In genomic region chr5:32312194-32312681, GRCh38 we compare ENCODE assay signal across 1 cellular context.
TF ChIP-seq lines count a peak whose summit lies in the region.

No MANE protein-coding gene starts in this region.

TF ChIP-seq in K562, 482 proteins besides CTCF, POLR2A, EP300 and RAD21 (continued from another document and continues in another):
- TF ChIP-seq KAT2B (IDR thresholded peaks at IDR 0.05; ENCODE audit: low read depth, low read length) (no peak), FUS (optimal IDR thresholded peaks at IDR 0.05; ENCODE audit: low read depth, low read length) (no peak), EP400 (IDR thresholded peaks at IDR 0.05) (no peak), KDM4B (IDR thresholded peaks at IDR 0.05; ENCODE audit: borderline replicate concordance in 2 of 2, low read depth in 1 of 2) (no peak), ATF1 (CRISPR knock-in tag; IDR thresholded peaks at IDR 0.05) (no peak), ATF1 (tag; IDR thresholded peaks at IDR 0.05) (no peak), BCL6 (CRISPR knock-in tag; IDR thresholded peaks at IDR 0.05) (no peak), ZNF436 (CRISPR knock-in tag; IDR thresholded peaks at IDR 0.05) (no peak), GTF2B (IDR thresholded peaks at IDR 0.05; ENCODE audit: extremely low read depth, insufficient read length) (no peak), TFE3 (CRISPR knock-in tag; IDR thresholded peaks at IDR 0.05) (no peak), PCBP2 (IDR thresholded peaks at IDR 0.05; ENCODE audit: low read depth, low read length, poor library complexity, severe bottlenecking) (no peak), GTF2F1 (IDR thresholded peaks at IDR 0.05; ENCODE audit: low read depth, low read length) (no peak), GTF2A2 (tag; IDR thresholded peaks at IDR 0.05) (no peak), HMGN3 (IDR thresholded peaks at IDR 0.05; ENCODE audit: borderline replicate concordance, extremely low read depth, insufficient read length, low read depth, low read length) (peak; percentile 39), NCOA2 (IDR thresholded peaks at IDR 0.05; ENCODE audit: partially characterized antibody in 2 of 2) (no peak), RHOXF2B (CRISPR knock-in tag; conservative IDR thresholded peaks at IDR 0.05) (no peak), ZNF695 (CRISPR knock-in tag; IDR thresholded peaks at IDR 0.05) (0 out of 2 replicates have a peak, but pooled peaks have one; percentile 45), CHD1 (IDR thresholded peaks at IDR 0.05; ENCODE audit: low read length) (peak; percentile 78), NR3C1 (CRISPR knock-in tag; IDR thresholded peaks at IDR 0.05) (0 out of 2 replicates have a peak, but pooled peaks have one; percentile 44), EGR1 (conservative IDR thresholded peaks at IDR 0.05) (no peak), SMARCA5 (IDR thresholded peaks at IDR 0.05) (no peak), ZNF584 (CRISPR knock-in tag; IDR thresholded peaks at IDR 0.05; ENCODE audit: low read depth) (no peak), ZNF830 (CRISPR knock-in tag; IDR thresholded peaks at IDR 0.05) (no peak), DACH1 (IDR thresholded peaks at IDR 0.05; ENCODE audit: partially characterized antibody) (no peak), SREBF1 (IDR thresholded peaks at IDR 0.05; ENCODE audit: borderline replicate concordance, low read depth, low read length) (no peak), THRAP3 (IDR thresholded peaks at IDR 0.05; ENCODE audit: borderline replicate concordance) (no peak), NFIC (IDR thresholded peaks at IDR 0.05) (0 out of 2 replicates have a peak, but pooled peaks have one; percentile 19), ZNF146 (CRISPR knock-in tag; IDR thresholded peaks at IDR 0.05; ENCODE audit: unreplicated experiment) (no peak), NCOR1 (IDR thresholded peaks at IDR 0.05) (no peak), THRB (CRISPR knock-in tag; conservative IDR thresholded peaks at IDR 0.05) (no peak), SAP30 (IDR thresholded peaks at IDR 0.05; ENCODE audit: borderline replicate concordance, insufficient read depth, low read depth, low read length, poor library complexity, severe bottlenecking) (peak; percentile 46), TRIM28 (IDR thresholded peaks at IDR 0.05) (no peak), MITF (IDR thresholded peaks at IDR 0.05) (no peak), HNRNPLL (IDR thresholded peaks at IDR 0.05; ENCODE audit: low read depth, low read length, poor library complexity, severe bottlenecking) (peak; percentile 70), E2F6 (IDR thresholded peaks at IDR 0.05; ENCODE audit: borderline replicate concordance in 1 of 2, extremely low read depth in 1 of 2, insufficient read depth in 1 of 2, insufficient read length in 1 of 2, low read depth in 1 of 2, low read length in 1 of 2, poor library complexity in 1 of 2, severe bottlenecking in 1 of 2) (peak in 1 of 2 experiments; percentile 32), KAT8 (IDR thresholded peaks at IDR 0.05; ENCODE audit: low read depth) (no peak), ZNF12 (CRISPR knock-in tag; IDR thresholded peaks at IDR 0.05) (no peak), NFYB (IDR thresholded peaks at IDR 0.05; ENCODE audit: extremely low read depth, insufficient read length) (no peak), ZNF655 (CRISPR knock-in tag; IDR thresholded peaks at IDR 0.05) (no peak), PHF20 (IDR thresholded peaks at IDR 0.05; ENCODE audit: partially characterized antibody) (no peak), MCM7 (IDR thresholded peaks at IDR 0.05) (no peak), E2F4 (CRISPR knock-in tag; IDR thresholded peaks at IDR 0.05; ENCODE audit: low read depth) (no peak), STAT5B (CRISPR knock-in tag; IDR thresholded peaks at IDR 0.05) (no peak), YY1 (IDR thresholded peaks at IDR 0.05; ENCODE audit: borderline replicate concordance in 1 of 3, control insufficient read depth in 1 of 3, extremely low read depth in 1 of 3, insufficient read depth in 3 of 3, insufficient read length in 1 of 3, insufficient replicate concordance in 2 of 3, low read depth in 1 of 3, low read length in 2 of 3) (no peak), KDM5B (IDR thresholded peaks at IDR 0.05; ENCODE audit: insufficient replicate concordance, low read depth, low read length) (peak; percentile 23), HNRNPL (IDR thresholded peaks at IDR 0.05; ENCODE audit: low read depth, low read length) (0 out of 2 replicates have a peak, but pooled peaks have one; percentile 30), ZNF274 (IDR thresholded peaks at IDR 0.05; ENCODE audit: borderline replicate concordance, low read depth, low read length) (no peak), RERE (CRISPR knock-in tag; IDR thresholded peaks at IDR 0.05; ENCODE audit: borderline replicate concordance) (no peak), SMAD4 (CRISPR knock-in tag; conservative IDR thresholded peaks at IDR 0.05) (no peak), RNF2 (IDR thresholded peaks at IDR 0.05) (no peak), ZBTB43 (CRISPR knock-in tag; IDR thresholded peaks at IDR 0.05) (no peak), TCF15 (CRISPR knock-in tag; IDR thresholded peaks at IDR 0.05) (no peak), RFX7 (CRISPR knock-in tag; IDR thresholded peaks at IDR 0.05) (no peak), ZNF586 (CRISPR knock-in tag; conservative IDR thresholded peaks at IDR 0.05) (no peak)
